In the genomic region with DNA sequence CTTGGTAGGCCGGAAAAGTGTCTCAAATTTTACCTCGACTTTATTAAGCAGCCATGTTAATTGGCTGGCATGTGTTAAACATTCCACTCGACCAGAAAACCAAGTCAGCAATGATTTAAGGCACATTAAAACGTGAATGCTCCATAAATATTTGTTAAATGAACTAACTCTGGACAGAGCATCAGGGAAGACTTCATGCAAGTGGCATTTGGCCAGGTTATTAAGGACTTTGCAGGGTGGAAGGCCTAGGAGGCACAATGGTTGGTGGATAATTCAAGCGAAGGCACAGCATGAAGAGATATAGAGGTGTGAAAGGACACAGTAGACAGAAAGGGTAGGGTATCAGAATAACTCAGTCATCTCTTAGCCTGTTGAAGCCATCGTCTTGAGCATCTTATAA, we compare ENCODE assay signal across 1 cellular context.
TF ChIP-seq lines count a peak whose summit lies in the region.

No MANE protein-coding gene starts in this region.

TF ChIP-seq in GM12878, 131 proteins besides CTCF, POLR2A, EP300 and RAD21:
- TF ChIP-seq, protein P1, sequence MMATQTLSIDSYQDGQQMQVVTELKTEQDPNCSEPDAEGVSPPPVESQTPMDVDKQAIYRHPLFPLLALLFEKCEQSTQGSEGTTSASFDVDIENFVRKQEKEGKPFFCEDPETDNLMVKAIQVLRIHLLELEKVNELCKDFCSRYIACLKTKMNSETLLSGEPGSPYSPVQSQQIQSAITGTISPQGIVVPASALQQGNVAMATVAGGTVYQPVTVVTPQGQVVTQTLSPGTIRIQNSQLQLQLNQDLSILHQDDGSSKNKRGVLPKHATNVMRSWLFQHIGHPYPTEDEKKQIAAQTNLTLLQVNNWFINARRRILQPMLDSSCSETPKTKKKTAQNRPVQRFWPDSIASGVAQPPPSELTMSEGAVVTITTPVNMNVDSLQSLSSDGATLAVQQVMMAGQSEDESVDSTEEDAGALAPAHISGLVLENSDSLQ (IDR thresholded peaks at IDR 0.05): no peak
- TF ChIP-seq FOS (IDR thresholded peaks at IDR 0.05; ENCODE audit: borderline replicate concordance, extremely low read depth, insufficient read length): no peak
- no peak for TF ChIP-seq SREBF1 (IDR thresholded peaks at IDR 0.05; ENCODE audit: low read length)
- no peak for TF ChIP-seq SIX5 (IDR thresholded peaks at IDR 0.05; ENCODE audit: low read depth, low read length, severe bottlenecking)
- TF ChIP-seq CBX5 (IDR thresholded peaks at IDR 0.05; ENCODE audit: low read depth): no peak
- TF ChIP-seq STAT3 (IDR thresholded peaks at IDR 0.05; ENCODE audit: low read depth, low read length): no peak
- no peak for TF ChIP-seq RCOR1 (conservative IDR thresholded peaks at IDR 0.05; ENCODE audit: low read depth, low read length)
- TF ChIP-seq, protein P2, sequence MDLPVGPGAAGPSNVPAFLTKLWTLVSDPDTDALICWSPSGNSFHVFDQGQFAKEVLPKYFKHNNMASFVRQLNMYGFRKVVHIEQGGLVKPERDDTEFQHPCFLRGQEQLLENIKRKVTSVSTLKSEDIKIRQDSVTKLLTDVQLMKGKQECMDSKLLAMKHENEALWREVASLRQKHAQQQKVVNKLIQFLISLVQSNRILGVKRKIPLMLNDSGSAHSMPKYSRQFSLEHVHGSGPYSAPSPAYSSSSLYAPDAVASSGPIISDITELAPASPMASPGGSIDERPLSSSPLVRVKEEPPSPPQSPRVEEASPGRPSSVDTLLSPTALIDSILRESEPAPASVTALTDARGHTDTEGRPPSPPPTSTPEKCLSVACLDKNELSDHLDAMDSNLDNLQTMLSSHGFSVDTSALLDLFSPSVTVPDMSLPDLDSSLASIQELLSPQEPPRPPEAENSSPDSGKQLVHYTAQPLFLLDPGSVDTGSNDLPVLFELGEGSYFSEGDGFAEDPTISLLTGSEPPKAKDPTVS (IDR thresholded peaks at IDR 0.05; ENCODE audit: low read depth, low read length): no peak
- TF ChIP-seq CBFB (IDR thresholded peaks at IDR 0.05; ENCODE audit: low read depth): no peak
TF ChIP-seq in GM12878: peak in this region for 0.
